In the genomic region with DNA sequence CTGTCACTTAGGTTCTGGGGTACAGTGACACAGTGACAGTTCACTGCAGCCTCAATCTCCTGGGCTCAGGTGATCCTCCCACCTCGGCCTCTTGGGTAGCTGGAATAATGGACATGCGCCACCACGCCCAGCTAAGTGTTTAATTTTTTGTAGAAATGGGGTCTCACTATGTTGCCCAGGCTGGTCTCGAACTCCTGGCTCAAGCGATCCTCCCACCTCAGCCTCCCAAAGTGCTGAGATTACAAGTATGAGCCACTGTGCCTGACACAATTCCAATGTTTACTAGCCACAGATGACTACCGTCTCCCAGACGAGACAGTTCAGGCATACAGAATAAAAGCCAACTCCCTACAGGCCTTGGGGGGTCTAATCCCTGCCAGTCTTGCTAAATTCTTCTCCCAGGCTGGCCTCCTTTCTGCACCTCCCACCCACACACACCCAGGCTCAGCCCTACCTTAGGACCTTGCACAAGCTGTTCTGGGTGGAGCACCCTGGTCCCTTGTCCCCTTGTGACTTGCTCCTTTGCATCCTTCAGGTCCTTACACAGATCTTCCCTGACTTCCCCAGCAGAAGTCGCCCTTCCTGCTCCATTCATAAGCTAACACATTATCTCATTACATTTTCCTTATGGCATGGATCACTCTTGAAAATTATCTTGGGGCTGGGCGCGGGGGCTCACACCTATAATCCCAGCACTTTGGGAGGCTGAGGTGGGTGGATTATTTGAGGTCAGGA, we compare ENCODE assay signal across 1 cellular context.
TF ChIP-seq lines count a peak whose summit lies in the region.

No MANE protein-coding gene starts in this region.

TF ChIP-seq in K562, 482 proteins besides CTCF, POLR2A, EP300 and RAD21 (continued from another document):
- TF ChIP-seq, protein P1, sequence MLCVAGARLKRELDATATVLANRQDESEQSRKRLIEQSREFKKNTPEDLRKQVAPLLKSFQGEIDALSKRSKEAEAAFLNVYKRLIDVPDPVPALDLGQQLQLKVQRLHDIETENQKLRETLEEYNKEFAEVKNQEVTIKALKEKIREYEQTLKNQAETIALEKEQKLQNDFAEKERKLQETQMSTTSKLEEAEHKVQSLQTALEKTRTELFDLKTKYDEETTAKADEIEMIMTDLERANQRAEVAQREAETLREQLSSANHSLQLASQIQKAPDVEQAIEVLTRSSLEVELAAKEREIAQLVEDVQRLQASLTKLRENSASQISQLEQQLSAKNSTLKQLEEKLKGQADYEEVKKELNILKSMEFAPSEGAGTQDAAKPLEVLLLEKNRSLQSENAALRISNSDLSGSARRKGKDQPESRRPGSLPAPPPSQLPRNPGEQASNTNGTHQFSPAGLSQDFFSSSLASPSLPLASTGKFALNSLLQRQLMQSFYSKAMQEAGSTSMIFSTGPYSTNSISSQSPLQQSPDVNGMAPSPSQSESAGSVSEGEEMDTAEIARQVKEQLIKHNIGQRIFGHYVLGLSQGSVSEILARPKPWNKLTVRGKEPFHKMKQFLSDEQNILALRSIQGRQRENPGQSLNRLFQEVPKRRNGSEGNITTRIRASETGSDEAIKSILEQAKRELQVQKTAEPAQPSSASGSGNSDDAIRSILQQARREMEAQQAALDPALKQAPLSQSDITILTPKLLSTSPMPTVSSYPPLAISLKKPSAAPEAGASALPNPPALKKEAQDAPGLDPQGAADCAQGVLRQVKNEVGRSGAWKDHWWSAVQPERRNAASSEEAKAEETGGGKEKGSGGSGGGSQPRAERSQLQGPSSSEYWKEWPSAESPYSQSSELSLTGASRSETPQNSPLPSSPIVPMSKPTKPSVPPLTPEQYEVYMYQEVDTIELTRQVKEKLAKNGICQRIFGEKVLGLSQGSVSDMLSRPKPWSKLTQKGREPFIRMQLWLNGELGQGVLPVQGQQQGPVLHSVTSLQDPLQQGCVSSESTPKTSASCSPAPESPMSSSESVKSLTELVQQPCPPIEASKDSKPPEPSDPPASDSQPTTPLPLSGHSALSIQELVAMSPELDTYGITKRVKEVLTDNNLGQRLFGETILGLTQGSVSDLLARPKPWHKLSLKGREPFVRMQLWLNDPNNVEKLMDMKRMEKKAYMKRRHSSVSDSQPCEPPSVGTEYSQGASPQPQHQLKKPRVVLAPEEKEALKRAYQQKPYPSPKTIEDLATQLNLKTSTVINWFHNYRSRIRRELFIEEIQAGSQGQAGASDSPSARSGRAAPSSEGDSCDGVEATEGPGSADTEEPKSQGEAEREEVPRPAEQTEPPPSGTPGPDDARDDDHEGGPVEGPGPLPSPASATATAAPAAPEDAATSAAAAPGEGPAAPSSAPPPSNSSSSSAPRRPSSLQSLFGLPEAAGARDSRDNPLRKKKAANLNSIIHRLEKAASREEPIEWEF (CRISPR knock-in tag; IDR thresholded peaks at IDR 0.05): no peak
- TF ChIP-seq ZNF143 (CRISPR knock-in tag; IDR thresholded peaks at IDR 0.05) (no peak), LARP7 (IDR thresholded peaks at IDR 0.05) (no peak), NCOR1 (IDR thresholded peaks at IDR 0.05) (no peak), NR1H2 (CRISPR knock-in tag; IDR thresholded peaks at IDR 0.05) (no peak), SMARCE1 (IDR thresholded peaks at IDR 0.05) (no peak), TCF7 (IDR thresholded peaks at IDR 0.05; ENCODE audit: borderline replicate concordance) (no peak), NR2F6 (CRISPR knock-in tag; IDR thresholded peaks at IDR 0.05) (no peak)
- TF ChIP-seq, protein P2, sequence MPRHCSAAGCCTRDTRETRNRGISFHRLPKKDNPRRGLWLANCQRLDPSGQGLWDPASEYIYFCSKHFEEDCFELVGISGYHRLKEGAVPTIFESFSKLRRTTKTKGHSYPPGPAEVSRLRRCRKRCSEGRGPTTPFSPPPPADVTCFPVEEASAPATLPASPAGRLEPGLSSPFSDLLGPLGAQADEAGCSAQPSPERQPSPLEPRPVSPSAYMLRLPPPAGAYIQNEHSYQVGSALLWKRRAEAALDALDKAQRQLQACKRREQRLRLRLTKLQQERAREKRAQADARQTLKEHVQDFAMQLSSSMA (CRISPR knock-in tag; IDR thresholded peaks at IDR 0.05): no peak
TF ChIP-seq in K562: peak in this region for 0.
